In the genomic region with DNA sequence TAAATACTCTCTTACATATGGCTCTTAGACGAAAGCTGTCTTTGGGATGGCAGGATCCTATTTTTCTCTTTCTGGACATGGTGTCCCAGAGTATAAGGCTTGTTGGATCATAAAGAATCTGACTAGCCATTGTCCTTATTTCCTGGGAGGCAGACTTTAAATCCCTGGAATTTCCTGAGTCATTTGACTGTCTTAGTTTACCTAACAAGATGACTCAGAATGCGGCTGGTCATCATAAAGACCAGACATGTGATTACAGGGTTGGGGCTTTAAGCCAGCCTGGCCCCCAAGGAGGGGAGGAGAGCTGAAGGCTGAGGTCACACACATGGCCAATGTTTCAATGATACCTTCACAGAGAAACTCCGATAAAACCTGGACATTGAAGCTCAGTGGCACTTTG, we compare ENCODE assay signal across 12 cellular contexts. TPM values are rescaled to one million over a fixed set of nuclear protein-coding genes. Genes with fewer than 3 reads are reported as not detected.
DNase-seq lines count a peak whose midpoint lies in the region; ATAC-seq, FAIRE-seq and TF ChIP-seq lines count a peak whose summit lies in the region.
"Had no signal": no experiment of that assay in that cellular context is flagged by ENCODE, and none has a peak within 500 bp of the region (broad histone marks: within the 10 kb centered on the region; RNA-seq: fewer than 3 reads in every experiment).

No MANE protein-coding gene starts in this region.

- TF ChIP-seq RAD21 in GM12878 (IDR thresholded peaks at IDR 0.05; ENCODE audit: insufficient read depth, low read depth, low read length): no peak

- DNase-seq in AG09309 (ENCODE audit: low read depth): peak; percentile 2
- DNase-seq in HS-5 (ENCODE audit: low read depth): peak; percentile 79
- no peak for DNase-seq in GM12878 (ENCODE audit: low read depth, low spot score)
- DNase-seq in kidney epithelial cell (ENCODE audit: low read depth): peak; percentile 95
- DNase-seq in CD1c-positive myeloid dendritic cell (ENCODE audit: extremely low spot score): no peak
- no peak for DNase-seq in stimulated activated CD4-positive, alpha-beta T cell treated with anti-CD3 and anti-CD28 coated beads, Interleukin-4, amount 100 ng/mL, for 24 hours
- no peak for DNase-seq in RPMI8226
- no peak for DNase-seq in stimulated activated CD4-positive, alpha-beta T cell treated with anti-CD3 and anti-CD28 coated beads, Interleukin-15, amount 100 ng/mL, for 24 hours
- DNase-seq: activated CD4-positive, CD25-positive, alpha-beta regulatory T cell had no signal

- no peak overlapping the region for H3K4me2 ChIP-seq in GM12878 (ENCODE audit: control insufficient read depth, insufficient read depth)

- H3K4me3 ChIP-seq in AG09309 (ENCODE audit: control insufficient read depth, low read depth, low read length): no peak overlapping the region
- no peak overlapping the region for H3K4me3 ChIP-seq in GM12878
- no peak overlapping the region for H3K4me3 ChIP-seq in kidney epithelial cell (ENCODE audit: low read depth, low read length)

- no peaks in the 10 kb centered on the region for H3K9me3 ChIP-seq in GM12878 (replicated peaks; ENCODE audit: control insufficient read depth, insufficient read depth, low read length)

- H3K36me3 ChIP-seq in GM12878 (ENCODE audit: control insufficient read depth in 2 of 2, insufficient read depth in 2 of 2, low read length in 1 of 2) (no peaks in the 10 kb centered on the region), kidney epithelial cell (ENCODE audit: control insufficient read depth, insufficient read depth, low read length) (no peaks in the 10 kb centered on the region)

- TF ChIP-seq POLR2A in GM12878 (IDR thresholded peaks at IDR 0.05; ENCODE audit: low read depth, low read length): no peak

- WGBS in GM12878 (ENCODE audit: insufficient coverage, insufficient replicate concordance, low lambda C conversion rate, missing lambda C conversion rate): 16% methylated on average over 3 of the region's 3 CpGs

- H3K9ac ChIP-seq in GM12878 (ENCODE audit: control insufficient read depth, insufficient read depth, low read length): no peak overlapping the region

- POLR2A ChIA-PET in GM12878 (lab: Charles Lee): no interaction called here

- SMC1A ChIA-PET in GM12878 (lab: Charles Lee; ENCODE audit: uncharacterized antibody, unreplicated experiment): interaction anchor here (0.7 to 1.1 kb wide), 3 partner anchors 8 to 23 kb away, joined by 3 read pairs; no protein-coding TSS in a partner anchor

- BruUV-seq in GM12878 (replicated peaks; lab: Mats Ljungman, UMichigan): no TSS peak

- H3K27ac ChIP-seq in GM12878 (ENCODE audit: control insufficient read depth, insufficient read depth): no peak overlapping the region

- H4K20me1 ChIP-seq in GM12878 (ENCODE audit: control insufficient read depth, insufficient read depth): no peaks in the 10 kb centered on the region; the same call in 1 of the 2 replicates

- intact Hi-C loops in GM12878 (cut with micrococcal nuclease; ENCODE audit: unreplicated experiment): no loop called here

- H2AFZ ChIP-seq in GM12878 (ENCODE audit: control insufficient read depth, low read depth, low read length): no peak overlapping the region

- ATAC-seq in GM12878: peak; percentile 37; the same call in 1 of the 3 replicates
- ATAC-seq: stimulated activated memory B cell treated with anti-CD40 and anti-IgM and Interleukin-4, amounts not matched to agents 10 μg/mL and 1 μg/mL and 100 μg/mL, for 72 hours had no signal

- in situ Hi-C loops in GM12878 (cut with MboI): loop anchor here (25.0 kb wide), 1 partner anchor 770 kb away; the partner anchor contains the start of gene SLC25A51

- H3K27me3 ChIP-seq in GM12878 (replicated peaks in 1 of 2; ENCODE audit: control insufficient read depth in 2 of 2, insufficient read depth in 2 of 2, low read length in 1 of 2): no peaks in the 10 kb centered on the region; a peak in 1 of 4 replicates
- no peaks in the 10 kb centered on the region for H3K27me3 ChIP-seq in kidney epithelial cell (ENCODE audit: control insufficient read depth, insufficient read depth, low read length)

- no peak for TF ChIP-seq EP300 in GM12878 (IDR thresholded peaks at IDR 0.05; ENCODE audit: borderline replicate concordance in 1 of 2, control insufficient read depth in 1 of 2, low read depth in 2 of 2, low read length in 2 of 2)

- CTCF ChIA-PET in GM12878 (lab: Yijun Ruan, JAX): interaction anchor here (0.7 to 1.1 kb wide), 2 partner anchors 8 to 33 kb away, joined by 3 to 4 read pairs; no protein-coding TSS in a partner anchor

- TF ChIP-seq CTCF in AG09309 (IDR thresholded peaks at IDR 0.05; ENCODE audit: control insufficient read depth, insufficient read depth, low read depth, low read length, missing control alignments): no peak
- TF ChIP-seq CTCF in GM12878 (IDR thresholded peaks at IDR 0.05 in 2 of 3, conservative IDR thresholded peaks at IDR 0.05 in 1 of 3; ENCODE audit: control insufficient read depth in 2 of 3, extremely low read depth in 1 of 3, insufficient read depth in 1 of 3, low read depth in 3 of 3, low read length in 3 of 3): no peak
- TF ChIP-seq CTCF in kidney epithelial cell (IDR thresholded peaks at IDR 0.05; ENCODE audit: insufficient read depth, low read length, poor library complexity, severe bottlenecking): no peak

- no peaks in the 10 kb centered on the region for H3K4me1 ChIP-seq in GM12878 (ENCODE audit: control insufficient read depth, insufficient read depth, low read length)

- no peak for FAIRE-seq in GM12878 (lab: Jason Lieb, UNC)

- RAD21 ChIA-PET in GM12878 (lab: Charles Lee; ENCODE audit: unreplicated experiment): interaction anchor here (1.0 kb wide), 1 partner anchor 11 kb away, joined by 4 read pairs; no protein-coding TSS in a partner anchor

- H3K79me2 ChIP-seq in GM12878 (ENCODE audit: control insufficient read depth, insufficient read depth, low read length): no peaks in the 10 kb centered on the region

TF ChIP-seq in GM12878, 131 proteins besides CTCF, POLR2A, EP300 and RAD21:
- no peak for TF ChIP-seq MXI1 (IDR thresholded peaks at IDR 0.05; ENCODE audit: low read depth, low read length)
- no peak for TF ChIP-seq TCF12 (IDR thresholded peaks at IDR 0.05; ENCODE audit: low read depth, low read length)
- no peak for TF ChIP-seq STAT3 (IDR thresholded peaks at IDR 0.05; ENCODE audit: low read depth, low read length)
- TF ChIP-seq WRNIP1 (IDR thresholded peaks at IDR 0.05; ENCODE audit: borderline replicate concordance, low read depth, low read length): no peak
- TF ChIP-seq ZNF24 (IDR thresholded peaks at IDR 0.05): no peak

RNA-seq across cellular contexts. Expression of gene FAM240B, which starts 37.2 kb away (rescaled TPM):
- total RNA-seq in GM12878 (2013; cell fraction: nucleolus; rRNA removed): not detected in 2 replicates
- total RNA-seq in GM12878 (2014; rRNA removed) (not detected in 2 replicates), GM12878 (2014; rRNA removed; fragmentation: Illumina TruSeq; extraction: Trizol) (not detected in 2 replicates), GM12878 (2021) (not detected in 2 replicates), kidney epithelial cell (not detected in 2 replicates)
- not detected for polyA plus RNA-seq in GM12878 (2011; ENCODE audit: low read depth)
- polyA plus RNA-seq in GM12878 (2011; rRNA removed) (not detected in 2 replicates), GM12878 (2014; fragmentation: Illumina TruSeq; extraction: Trizol) (not detected in 2 replicates), GM12878 (2014; fragmentation: Nextera tagmentation; extraction: Ambion mirVana) (not detected), GM12878 (2014; rRNA removed) (not detected in 2 replicates), GM12878 (2016; fragmentation: Nextera tagmentation; extraction: Ambion mirVana) (not detected)
- polyA plus RNA-seq in GM12878 (2011; cell fraction: cytosol; rRNA removed): not detected in 2 replicates
- not detected in 2 replicates for polyA plus RNA-seq in GM12878 (2011; cell fraction: nucleus; rRNA removed)
- polyA plus RNA-seq in GM12878 (2012): not detected in 2 replicates
- polyA minus RNA-seq in GM12878 (2011; rRNA and poly(A)+ RNA removed): not detected in 2 replicates
- not detected in 2 replicates for polyA minus RNA-seq in GM12878 (2011; cell fraction: cytosol; rRNA and poly(A)+ RNA removed)
- polyA minus RNA-seq in GM12878 (2011; cell fraction: nucleus; rRNA and poly(A)+ RNA removed): not detected in 2 replicates
- total RNA-seq: G401, progenitor cell of endocrine pancreas had no signal

Comparison
In these comparisons a context has a peak if more than half of its experiments do, and no peak if none do; other contexts are left out.
1. DNase-seq: peak in AG09309 (single experiment), HS-5 (single experiment) and kidney epithelial cell (single experiment); none in GM12878 (single experiment), CD1c-positive myeloid dendritic cell (single experiment), stimulated activated CD4-positive, alpha-beta T cell treated with anti-CD3 and anti-CD28 coated beads, Interleukin-4, amount 100 ng/mL, for 24 hours (single experiment), RPMI8226 (single experiment) and stimulated activated CD4-positive, alpha-beta T cell treated with anti-CD3 and anti-CD28 coated beads, Interleukin-15, amount 100 ng/mL, for 24 hours (single experiment).